Comparison of ENCODE assay signal across 8 cellular contexts in the genomic region with DNA sequence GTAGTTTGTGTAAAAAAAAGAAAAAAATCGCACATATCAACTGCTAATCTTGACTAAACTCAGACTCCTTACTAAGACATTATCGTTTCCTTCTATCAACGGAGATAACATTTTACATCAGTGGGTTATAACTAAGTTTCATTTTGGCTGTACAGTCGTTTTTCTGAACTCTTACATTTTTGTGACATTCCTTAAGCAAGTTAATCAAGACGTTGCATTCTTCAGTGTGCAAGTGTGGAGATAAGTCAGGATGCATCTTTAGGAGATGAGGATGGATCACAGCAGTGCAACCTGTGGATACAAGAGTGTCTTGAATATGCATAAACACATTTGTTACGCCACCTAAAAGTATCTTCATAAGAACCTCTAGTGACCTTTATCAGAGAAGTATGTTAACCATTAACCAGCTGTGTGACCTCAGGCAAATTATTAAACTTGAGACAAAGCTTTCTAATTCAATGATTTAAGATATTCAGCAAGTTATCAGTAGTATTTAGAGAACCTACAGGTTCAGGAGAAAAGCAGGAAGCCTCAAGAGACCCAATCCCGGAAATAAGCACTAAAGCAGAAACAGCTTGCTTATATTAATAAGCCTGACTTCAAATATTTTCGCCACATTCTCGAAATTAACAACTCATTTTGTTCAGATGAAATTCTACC. TPM values are rescaled to one million over a fixed set of nuclear protein-coding genes. Genes with fewer than 3 reads are reported as not detected.
DNase-seq lines count a peak whose midpoint lies in the region; ATAC-seq and TF ChIP-seq lines count a peak whose summit lies in the region.

No MANE protein-coding gene starts in this region.

- TF ChIP-seq CTCF in osteocyte (IDR thresholded peaks at IDR 0.05): no peak

- H3K9me3 Mint-ChIP-seq in activated CD4-positive, alpha-beta T cell treated with anti-CD3 and anti-CD28 coated beads, Interleukin-2, amount 10 ng/mL, durations not matched to agents 7 days and 5 days: no peaks in the 10 kb centered on the region
- H3K9me3 Mint-ChIP-seq in osteocyte (ENCODE audit: unreplicated experiment): peaks cover 5% of the 10 kb centered on the region

- CTCF ChIA-PET in activated CD4-positive, alpha-beta T cell treated with anti-CD3 and anti-CD28 coated beads, Interleukin-2, amount 10 ng/mL, durations not matched to agents 7 days and 5 days (lab: Charles Lee): interaction anchor here (0.5 to 1.2 kb wide), 8 partner anchors 13 to 190 kb away, joined by 3 to 5 read pairs (median 4); partner anchors contain the start of gene ATMIN

- peaks cover 40% of the 10 kb centered on the region for H3K36me3 Mint-ChIP-seq in activated CD4-positive, alpha-beta T cell treated with anti-CD3 and anti-CD28 coated beads, Interleukin-2, amount 10 ng/mL, durations not matched to agents 7 days and 5 days (ENCODE audit: low read depth)
- H3K36me3 Mint-ChIP-seq in osteocyte (ENCODE audit: unreplicated experiment): peaks cover 6% of the 10 kb centered on the region

- peak overlapping the region; percentile 94 for H3K27ac Mint-ChIP-seq in activated CD4-positive, alpha-beta T cell treated with anti-CD3 and anti-CD28 coated beads, Interleukin-2, amount 10 ng/mL, durations not matched to agents 7 days and 5 days
- H3K27ac Mint-ChIP-seq in osteocyte (ENCODE audit: unreplicated experiment): peak overlapping the region; percentile 63

- peaks cover 68% of the 10 kb centered on the region for H3K4me1 Mint-ChIP-seq in activated CD4-positive, alpha-beta T cell treated with anti-CD3 and anti-CD28 coated beads, Interleukin-2, amount 10 ng/mL, durations not matched to agents 7 days and 5 days
- peaks cover 43% of the 10 kb centered on the region for H3K4me1 Mint-ChIP-seq in osteocyte (ENCODE audit: unreplicated experiment)

- ATAC-seq in HG02981 (IDR thresholded peaks at IDR 0.05; ENCODE audit: unreplicated experiment): peak; percentile 62
- no peak for ATAC-seq in HG03439 (IDR thresholded peaks at IDR 0.05; ENCODE audit: unreplicated experiment)

- no peaks in the 10 kb centered on the region for H3K27me3 Mint-ChIP-seq in activated CD4-positive, alpha-beta T cell treated with anti-CD3 and anti-CD28 coated beads, Interleukin-2, amount 10 ng/mL, durations not matched to agents 7 days and 5 days
- H3K27me3 Mint-ChIP-seq in osteocyte (ENCODE audit: unreplicated experiment): no peaks in the 10 kb centered on the region

- H3K4me3 Mint-ChIP-seq in activated CD4-positive, alpha-beta T cell treated with anti-CD3 and anti-CD28 coated beads, Interleukin-2, amount 10 ng/mL, durations not matched to agents 7 days and 5 days: peak overlapping the region; percentile 79
- H3K4me3 Mint-ChIP-seq in osteocyte (ENCODE audit: unreplicated experiment): peak overlapping the region; percentile 27

- POLR2A ChIA-PET in activated CD4-positive, alpha-beta T cell treated with anti-CD3 and anti-CD28 coated beads, Interleukin-2, amount 10 ng/mL, durations not matched to agents 7 days and 5 days (lab: Charles Lee): no interaction called here

- peak; percentile 15 for DNase-seq in activated CD4-positive, alpha-beta T cell treated with anti-CD3 and anti-CD28 coated beads, Interleukin-2, amount 10 ng/mL, durations not matched to agents 7 days and 5 days
- DNase-seq in activated CD4-positive, alpha-beta T cell treated with anti-CD3 and anti-CD28 coated beads, Interleukin-2, amount 50 U/mL, for 48 hours: no peak
- DNase-seq in amniotic epithelial cell (ENCODE audit: low read depth): peak; percentile 60
- no peak for DNase-seq in osteocyte (ENCODE audit: extremely low spot score, unreplicated experiment)
- no peak for DNase-seq in NCI-H1930 (lab: John Stamatoyannopoulos, UW)
- no peak for DNase-seq in amniotic stem cell (lab: John Stamatoyannopoulos, UW)

RNA-seq across cellular contexts. Expression of gene CMC2, which starts 9.4 kb away (rescaled TPM):
- total RNA-seq in activated CD4-positive, alpha-beta T cell treated with anti-CD3 and anti-CD28 coated beads, Interleukin-2, amount 10 ng/mL, durations not matched to agents 7 days and 5 days: 10 to 100 TPM; 90.3 to 99.7 TPM
- 37.8 and 42.2 TPM in 2 replicates for total RNA-seq in osteocyte

RNA-seq across cellular contexts. Expression of gene CENPN, which starts 9.7 kb away (rescaled TPM):
- total RNA-seq in activated CD4-positive, alpha-beta T cell treated with anti-CD3 and anti-CD28 coated beads, Interleukin-2, amount 10 ng/mL, durations not matched to agents 7 days and 5 days: 10 to 100 TPM; 53.7 to 55.3 TPM
- 7.2 and 10.0 TPM in 2 replicates for total RNA-seq in osteocyte

RNA-seq across cellular contexts. Expression of gene ATMIN, which starts 38.4 kb away (rescaled TPM):
- 10 to 100 TPM; 28.3 to 37.0 TPM for total RNA-seq in activated CD4-positive, alpha-beta T cell treated with anti-CD3 and anti-CD28 coated beads, Interleukin-2, amount 10 ng/mL, durations not matched to agents 7 days and 5 days
- 35.0 and 39.2 TPM in 2 replicates for total RNA-seq in osteocyte

Comparison
In these comparisons a context has a peak if more than half of its experiments do, and no peak if none do; other contexts are left out.
1. DNase-seq: peak in activated CD4-positive, alpha-beta T cell treated with anti-CD3 and anti-CD28 coated beads, Interleukin-2, amount 10 ng/mL, durations not matched to agents 7 days and 5 days (single experiment) and amniotic epithelial cell (single experiment); none in activated CD4-positive, alpha-beta T cell treated with anti-CD3 and anti-CD28 coated beads, Interleukin-2, amount 50 U/mL, for 48 hours (0 of 2), osteocyte (single experiment), NCI-H1930 (0 of 2) and amniotic stem cell (single experiment).